Comparison of ENCODE assay signal across 22 cellular contexts in genomic region chr3:38143511-38143910, GRCh38.
"Had no signal": no experiment of that assay in that cellular context is flagged by ENCODE, and none has a peak within 500 bp of the region (broad histone marks: within the 10 kb centered on the region; RNA-seq: fewer than 3 reads in every experiment).

No MANE protein-coding gene starts in this region.

- H3K4me3 ChIP-seq: ascending aorta, esophagus muscularis mucosa, gastroesophageal sphincter, heart left ventricle, left lung, pancreas, right lobe of liver, thoracic aorta, upper lobe of right lung had no signal

- H3K4me3 Mint-ChIP-seq: activated CD4-positive, alpha-beta T cell treated with anti-CD3 and anti-CD28 coated beads, Interleukin-2, amount 10 ng/mL, durations not matched to agents 7 days and 5 days; activated CD8-positive, alpha-beta T cell treated with anti-CD3 and anti-CD28 coated beads, Interleukin-2, amount 10 ng/mL, durations not matched to agents 7 days and 5 days; activated naive CD4-positive, alpha-beta T cell treated with anti-CD3 and anti-CD28 coated beads, Interleukin-2, amount 50 U/mL, for 24 hours; naive thymus-derived CD8-positive, alpha-beta T cell had no signal

- H3K27me3 ChIP-seq: ascending aorta, esophagus muscularis mucosa, gastroesophageal sphincter, heart left ventricle, left lung, pancreas, right lobe of liver, upper lobe of right lung had no signal

- DNase-seq: activated CD4-positive, alpha-beta T cell treated with anti-CD3 and anti-CD28 coated beads, Interleukin-2, amount 10 ng/mL, durations not matched to agents 7 days and 5 days; activated CD8-positive, alpha-beta memory T cell treated with anti-CD3 and anti-CD28 coated beads, Interleukin-2, amount 50 U/mL, for 4 hours; activated CD8-positive, alpha-beta T cell treated with anti-CD3 and anti-CD28 coated beads, Interleukin-2, amount 10 ng/mL, durations not matched to agents 7 days and 5 days; activated gamma-delta T cell; activated T-cell treated with anti-CD3 and anti-CD28 coated beads, Interleukin-2, amount 50 U/mL, for 48 hours; cortex of kidney; effector CD8-positive, alpha-beta T cell; heart left ventricle; left lung; pancreas; small intestine; stimulated activated CD4-positive, alpha-beta T cell treated with anti-CD3 and anti-CD28 coated beads, Interleukin-15, amount 100 ng/mL, for 24 hours; stimulated activated CD4-positive, alpha-beta T cell treated with anti-CD3 and anti-CD28 coated beads, Interleukin-2, amount 100 ng/mL, for 48 hours; upper lobe of right lung had no signal

- H3K27ac ChIP-seq: ascending aorta, esophagus muscularis mucosa, gastroesophageal sphincter, left lung, pancreas, right lobe of liver, thoracic aorta, upper lobe of right lung had no signal

- H3K27me3 Mint-ChIP-seq: activated CD4-positive, alpha-beta T cell treated with anti-CD3 and anti-CD28 coated beads, Interleukin-2, amount 10 ng/mL, durations not matched to agents 7 days and 5 days; activated naive CD4-positive, alpha-beta T cell treated with anti-CD3 and anti-CD28 coated beads, Interleukin-2, amount 50 U/mL, for 24 hours; naive thymus-derived CD8-positive, alpha-beta T cell had no signal

- H3K36me3 ChIP-seq: thoracic aorta had no signal

- H3K27ac Mint-ChIP-seq: activated CD4-positive, alpha-beta T cell treated with anti-CD3 and anti-CD28 coated beads, Interleukin-2, amount 10 ng/mL, durations not matched to agents 7 days and 5 days; activated CD8-positive, alpha-beta T cell treated with anti-CD3 and anti-CD28 coated beads, Interleukin-2, amount 10 ng/mL, durations not matched to agents 7 days and 5 days; activated naive CD4-positive, alpha-beta T cell treated with anti-CD3 and anti-CD28 coated beads, Interleukin-2, amount 50 U/mL, for 24 hours had no signal

- ATAC-seq: activated CD4-positive, CD25-positive, alpha-beta regulatory T cell treated with anti-CD3 and anti-CD28 coated beads, Interleukin-2, amount 50 U/mL, for 24 hours; activated CD8-positive, alpha-beta T cell treated with anti-CD3 and anti-CD28 coated beads, Interleukin-2, amount 10 ng/mL, durations not matched to agents 7 days and 5 days; gastroesophageal sphincter; heart left ventricle; left lung; naive thymus-derived CD8-positive, alpha-beta T cell; pancreas; right lobe of liver; upper lobe of right lung had no signal

- H3K9me3 ChIP-seq: ascending aorta, pancreas, right lobe of liver, thoracic aorta, upper lobe of right lung had no signal
